In genomic region chr5:111092062-111092853, GRCh38 we compare ENCODE assay signal across 8 cellular contexts. TPM values are rescaled to one million over a fixed set of nuclear protein-coding genes. Genes with fewer than 3 reads are reported as not detected.
DNase-seq lines count a peak whose midpoint lies in the region; ATAC-seq and TF ChIP-seq lines count a peak whose summit lies in the region.

TSS of gene WDR36 (plus strand) at chr5:111092348. CDS start at chr5:111092457, 109 bp downstream.

- ATAC-seq in natural killer cell treated with Interleukin-12 subunit alpha and Interleukin-12 subunit beta and Interleukin-15 and Interleukin-18, amount 100 ng/mL, for 72 hours = peak; percentile 99

- H3K27ac Mint-ChIP-seq in natural killer cell treated with Interleukin-12 subunit alpha and Interleukin-12 subunit beta and Interleukin-15 and Interleukin-18, amount 100 ng/mL, for 72 hours = peak within 1 kb of the TSS; percentile 77 to 86

- H3K4me1 ChIP-seq in ES-I3 (ENCODE audit: insufficient read depth, low read length) (no peaks in the 10 kb centered on the region), HAP-1 (peaks cover 14% of the 10 kb centered on the region)

- H3K27me3 Mint-ChIP-seq in natural killer cell treated with Interleukin-12 subunit alpha and Interleukin-12 subunit beta and Interleukin-15 and Interleukin-18, amount 100 ng/mL, for 72 hours = peaks cover 7 to 14% of the 10 kb centered on the region in 2 donors

- peak; percentile 3 for TF ChIP-seq CTCF in fibroblast of the aortic adventitia (IDR thresholded peaks at IDR 0.05; ENCODE audit: insufficient read depth, low read length)

- H3K4me3 ChIP-seq in HAP-1 = peak within 1 kb of the TSS; percentile 94
- peak within 1 kb of the TSS; percentile 100 for H3K4me3 ChIP-seq in MG63
- H3K4me3 ChIP-seq in fibroblast of the aortic adventitia (ENCODE audit: low read depth, low read length) = peak within 1 kb of the TSS; percentile 98

- DNase-seq in HAP-1 (ENCODE audit: low spot score in 2 of 2) = peak; percentile 87 to 92
- peak; percentile 94 for DNase-seq in MG63
- peak; percentile 83 to 89 for DNase-seq in SHP77 (lab: John Stamatoyannopoulos, UW)
- DNase-seq in activated effector memory CD4-positive, alpha-beta T cell treated with Interleukin-2 at 50 U/mL for 16 hours = peak; percentile 83
- peak; percentile 95 for DNase-seq in fibroblast of the aortic adventitia (ENCODE audit: low read depth)
- DNase-seq in natural killer cell treated with Interleukin-12 subunit alpha and Interleukin-12 subunit beta and Interleukin-15 and Interleukin-18, amount 100 ng/mL, for 72 hours (ENCODE audit: low spot score) = peak; percentile 92
- peak; percentile 85 for DNase-seq in stimulated activated naive CD4-positive, alpha-beta T cell treated with Interleukin-2 at 50 U/mL for 16 hours (lab: John Stamatoyannopoulos, UW)

- H3K27me3 ChIP-seq in HAP-1 (ENCODE audit: low read depth) (no peaks in the 10 kb centered on the region), MG63 (no peaks in the 10 kb centered on the region)

- H3K9me3 ChIP-seq in ES-I3 (ENCODE audit: control insufficient read depth, insufficient read depth, low read length) (no peaks in the 10 kb centered on the region; the same call in none of the 2 replicates), HAP-1 (no peaks in the 10 kb centered on the region), MG63 (peaks cover 4% of the 10 kb centered on the region)

- peak within 1 kb of the TSS; percentile 92 for H3K4me3 Mint-ChIP-seq in natural killer cell treated with Interleukin-12 subunit alpha and Interleukin-12 subunit beta and Interleukin-15 and Interleukin-18, amount 100 ng/mL, for 72 hours

- peaks cover 5% of the 10 kb centered on the region for H3K36me3 Mint-ChIP-seq in natural killer cell treated with Interleukin-12 subunit alpha and Interleukin-12 subunit beta and Interleukin-15 and Interleukin-18, amount 100 ng/mL, for 72 hours

- in situ Hi-C loops in HAP-1 (cut with MboI; ENCODE audit: low sequenced_read_pairs) = no loop called here

- H3K9ac ChIP-seq in ES-I3 (ENCODE audit: low read depth, low read length) = peak within 1 kb of the TSS; percentile 59

- peaks cover 2% of the 10 kb centered on the region for H3K9me3 Mint-ChIP-seq in natural killer cell treated with Interleukin-12 subunit alpha and Interleukin-12 subunit beta and Interleukin-15 and Interleukin-18, amount 100 ng/mL, for 72 hours

- peaks cover 17 to 30% of the 10 kb centered on the region in 2 donors for H3K4me1 Mint-ChIP-seq in natural killer cell treated with Interleukin-12 subunit alpha and Interleukin-12 subunit beta and Interleukin-15 and Interleukin-18, amount 100 ng/mL, for 72 hours (ENCODE audit: low read depth in 2 of 2)

- H3K36me3 ChIP-seq in ES-I3 (ENCODE audit: insufficient read depth, low read length) (no peaks in the 10 kb centered on the region), HAP-1 (replicated peaks) (peaks cover 24% of the 10 kb centered on the region), MG63 (peaks cover 43% of the 10 kb centered on the region)

RNA-seq across cellular contexts. Expression of gene WDR36, which starts in this region (rescaled TPM):
- total RNA-seq in MG63 (2014; rRNA removed; shearing (Covaris generic); ENCODE audit: low replicate concordance) = 36.4 and 41.8 TPM in 2 replicates
- 46.0 and 90.8 TPM in 2 replicates for total RNA-seq in fibroblast of the aortic adventitia (ENCODE audit: low replicate concordance)
- total RNA-seq in natural killer cell treated with Interleukin-12 subunit alpha and Interleukin-12 subunit beta and Interleukin-15 and Interleukin-18, amount 100 ng/mL, for 72 hours = 10 to 100 TPM; 34.7 to 45.0 TPM

Comparison
In these comparisons a context has a peak if more than half of its experiments do, and no peak if none do; other contexts are left out.
1. Peak in every context shown above with its lines: DNase-seq, ATAC-seq and H3K4me3 ChIP-seq.